Comparison of ENCODE assay signal across 1 cellular context in genomic region chr7:43240565-43240964, GRCh38.
TF ChIP-seq lines count a peak whose summit lies in the region.

No MANE protein-coding gene starts in this region.

TF ChIP-seq in H1, 55 proteins besides CTCF, POLR2A, EP300 and RAD21 (continued from another document):
- no peak for TF ChIP-seq E2F6 (IDR thresholded peaks at IDR 0.05)
- TF ChIP-seq SP1 (IDR thresholded peaks at IDR 0.05; ENCODE audit: low read depth, low read length), result no peak
- no peak for TF ChIP-seq KDM4A (IDR thresholded peaks at IDR 0.05; ENCODE audit: low read depth, low read length, severe bottlenecking)
- no peak for TF ChIP-seq SRF (IDR thresholded peaks at IDR 0.05; ENCODE audit: low read depth, low read length)
- no peak for TF ChIP-seq EGR1 (IDR thresholded peaks at IDR 0.05; ENCODE audit: borderline replicate concordance, low read depth, low read length)
- no peak for TF ChIP-seq SUZ12 (IDR thresholded peaks at IDR 0.05; ENCODE audit: low read length)
- TF ChIP-seq SP4 (IDR thresholded peaks at IDR 0.05; ENCODE audit: low read length), result no peak
- no peak for TF ChIP-seq GABPA (IDR thresholded peaks at IDR 0.05; ENCODE audit: borderline replicate concordance, insufficient read depth, low read length)
- TF ChIP-seq TAF7 (optimal IDR thresholded peaks at IDR 0.05; ENCODE audit: borderline replicate concordance, low read depth, low read length), result no peak
- TF ChIP-seq KDM1A (IDR thresholded peaks at IDR 0.05; ENCODE audit: borderline replicate concordance, low read length), result no peak
- no peak for TF ChIP-seq CHD7 (IDR thresholded peaks at IDR 0.05; ENCODE audit: insufficient replicate concordance, low read length)
